11 cellular contexts compared by ENCODE assay signal in genomic region chr17:39801055-39801454, GRCh38.
DNase-seq lines count a peak whose midpoint lies in the region; ATAC-seq and TF ChIP-seq lines count a peak whose summit lies in the region.
"Had no signal": no experiment of that assay in that cellular context is flagged by ENCODE, and none has a peak within 500 bp of the region (broad histone marks: within the 10 kb centered on the region; RNA-seq: fewer than 3 reads in every experiment).

No MANE protein-coding gene starts in this region.

- peak; percentile 44 for DNase-seq in NCI-H1436 (lab: John Stamatoyannopoulos, UW)
- DNase-seq in NCI-H1436 treated with DMSO at 0.1 percent for 48 hours (lab: John Stamatoyannopoulos, UW) = no peak
- no peak for DNase-seq in memory B cell (ENCODE audit: low spot score in 2 of 2)
- no peak for DNase-seq in H4 (ENCODE audit: low spot score)
- DNase-seq in activated effector memory CD4-positive, alpha-beta T cell treated with Interleukin-2 at 50 U/mL for 16 hours = no peak
- DNase-seq in Right ventricle myocardium superior = no peak
- DNase-seq: anterior cingulate cortex, uterus had no signal

- TF ChIP-seq CTCF in HEK293 (tag by site-specific recombination; IDR thresholded peaks at IDR 0.05) (no peak), SU-DHL-6 (IDR thresholded peaks at IDR 0.05; ENCODE audit: insufficient read depth, low read length, poor library complexity, severe bottlenecking) (no peak)

- H3K27ac Mint-ChIP-seq in memory B cell = peak overlapping the region; percentile 93

- H3K27me3 ChIP-seq in SU-DHL-6 (ENCODE audit: low read length) = no peaks in the 10 kb centered on the region

- H3K79me2 ChIP-seq in SU-DHL-6 (ENCODE audit: insufficient read depth, low read length) = peaks cover 54% of the 10 kb centered on the region
- H3K79me2 ChIP-seq: parathyroid adenoma had no signal

- H3K9me3 ChIP-seq in HEK293 (ENCODE audit: control insufficient read depth, insufficient read depth, low read depth, low read length) (no peaks in the 10 kb centered on the region), SU-DHL-6 (ENCODE audit: insufficient read depth, low read length) (no peaks in the 10 kb centered on the region)
- H3K9me3 ChIP-seq: uterus had no signal

- H3K27me3 Mint-ChIP-seq in memory B cell = no peaks in the 10 kb centered on the region

- POLR2A ChIA-PET in HEK293 (lab: Yijun Ruan, JAX) = no interaction called here

- H3F3A ChIP-seq in SU-DHL-6 (ENCODE audit: insufficient read depth) = peaks cover 30% of the 10 kb centered on the region

- H3K9me3 Mint-ChIP-seq in memory B cell = no peaks in the 10 kb centered on the region

- 0 out of 2 replicates have a peak overlapping the region, but pooled peaks have one; percentile 0 for H3K9ac ChIP-seq in SU-DHL-6 (ENCODE audit: low read length)
- H3K9ac ChIP-seq: parathyroid adenoma had no signal

- H3K4me3 ChIP-seq in HEK293 (ENCODE audit: low read depth, low read length) = no peak overlapping the region
- H3K4me3 ChIP-seq in SU-DHL-6 (ENCODE audit: insufficient read depth, low read length, poor library complexity, severe bottlenecking) = no peak overlapping the region
- H3K4me3 ChIP-seq: uterus had no signal

- peaks cover 30% of the 10 kb centered on the region for H3K4me1 ChIP-seq in HEK293 (ENCODE audit: control insufficient read depth, insufficient read depth, low read length)
- H3K4me1 ChIP-seq: parathyroid adenoma, uterus had no signal

- CTCF ChIA-PET in HEK293 (lab: Yijun Ruan, JAX) = interaction anchor here (0.7 kb wide), 1 partner anchor 125 kb away, joined by 3 read pairs; no protein-coding TSS in a partner anchor

- no peak overlapping the region for H2AFZ ChIP-seq in SU-DHL-6 (ENCODE audit: low read depth, low read length, severe bottlenecking)
- H2AFZ ChIP-seq: parathyroid adenoma had no signal

- peaks cover 31% of the 10 kb centered on the region for H3K36me3 Mint-ChIP-seq in memory B cell

- peaks cover 45% of the 10 kb centered on the region for H3K4me1 Mint-ChIP-seq in memory B cell

- ATAC-seq in memory B cell (ENCODE audit: low read depth) (no peak), Right ventricle myocardium superior (ENCODE audit: poor library complexity) (no peak)

- H3K27ac ChIP-seq in HEK293 (ENCODE audit: extremely low read depth, low read depth, low read length) = peak overlapping the region; percentile 98
- peak overlapping the region; percentile 47 for H3K27ac ChIP-seq in SU-DHL-6 (ENCODE audit: low read depth, low read length)
- H3K27ac ChIP-seq: parathyroid adenoma, uterus had no signal

- peak overlapping the region; percentile 57 for H3K4me3 Mint-ChIP-seq in memory B cell

- H3K9me2 ChIP-seq in SU-DHL-6 (replicated peaks; ENCODE audit: insufficient read depth, low read length) = no peaks in the 10 kb centered on the region

- intact Hi-C loops in Right ventricle myocardium superior (cut with DNase I) = no loop called here

- no peaks in the 10 kb centered on the region for H3K36me3 ChIP-seq in HEK293 (ENCODE audit: control insufficient read depth in 2 of 2, insufficient read depth in 1 of 2, low read length in 2 of 2)
- H3K36me3 ChIP-seq in SU-DHL-6 (ENCODE audit: low read length) = peaks cover 13% of the 10 kb centered on the region; the same call in 1 of the 2 replicates
- H3K36me3 ChIP-seq: uterus had no signal

- H3K4me2 ChIP-seq in SU-DHL-6 (ENCODE audit: low read depth, low read length, poor library complexity, severe bottlenecking) = peak overlapping the region; percentile 20

- no peaks in the 10 kb centered on the region for H4K20me1 ChIP-seq in SU-DHL-6 (ENCODE audit: low read depth, low read length)

TF ChIP-seq in HEK293, 187 proteins besides CTCF, POLR2A, EP300 and RAD21 (continues in another document):
- TF ChIP-seq ZNF785 (tag by site-specific recombination; IDR thresholded peaks at IDR 0.05) (no peak), ZNF266 (tag by site-specific recombination; IDR thresholded peaks at IDR 0.05; ENCODE audit: low read depth) (no peak), ZNF146 (tag by site-specific recombination; IDR thresholded peaks at IDR 0.05) (0 out of 2 replicates have a peak, but pooled peaks have one; percentile 22), ZNF623 (tag by site-specific recombination; IDR thresholded peaks at IDR 0.05) (no peak), ZNF10 (tag by site-specific recombination; IDR thresholded peaks at IDR 0.05) (peak; percentile 32; the same call in 1 of the 2 replicates), ZNF664 (tag by site-specific recombination; IDR thresholded peaks at IDR 0.05) (no peak; the same call in 1 of the 2 replicates), KLF9 (tag by site-specific recombination; IDR thresholded peaks at IDR 0.05; ENCODE audit: low read depth) (0 out of 2 replicates have a peak, but pooled peaks have one; percentile 33), ZNF324 (tag by site-specific recombination; IDR thresholded peaks at IDR 0.05) (0 out of 2 replicates have a peak, but pooled peaks have one; percentile 45), ZNF404 (tag by site-specific recombination; IDR thresholded peaks at IDR 0.05) (no peak), ZNF2 (tag by site-specific recombination; IDR thresholded peaks at IDR 0.05) (0 out of 2 replicates have a peak, but pooled peaks have one; percentile 44), ZNF473 (tag by site-specific recombination; IDR thresholded peaks at IDR 0.05) (no peak), ZNF529 (tag by site-specific recombination; IDR thresholded peaks at IDR 0.05; ENCODE audit: insufficient replicate concordance) (no peak), ZNF610 (tag by site-specific recombination; IDR thresholded peaks at IDR 0.05; ENCODE audit: borderline replicate concordance) (peak; percentile 65; the same call in 1 of the 2 replicates), REST (tag by site-specific recombination; IDR thresholded peaks at IDR 0.05) (no peak), ZNF660 (tag by site-specific recombination; IDR thresholded peaks at IDR 0.05) (no peak), ZNF776 (tag by site-specific recombination; IDR thresholded peaks at IDR 0.05; ENCODE audit: borderline replicate concordance) (no peak), ZBTB11 (tag by site-specific recombination; conservative IDR thresholded peaks at IDR 0.05; ENCODE audit: low read depth) (peak; percentile 31; the same call in 1 of the 2 replicates), ZBTB6 (tag by site-specific recombination; IDR thresholded peaks at IDR 0.05) (0 out of 2 replicates have a peak, but pooled peaks have one; percentile 14)
